ENCODE assay signal across 10 cellular contexts in the genomic region with DNA sequence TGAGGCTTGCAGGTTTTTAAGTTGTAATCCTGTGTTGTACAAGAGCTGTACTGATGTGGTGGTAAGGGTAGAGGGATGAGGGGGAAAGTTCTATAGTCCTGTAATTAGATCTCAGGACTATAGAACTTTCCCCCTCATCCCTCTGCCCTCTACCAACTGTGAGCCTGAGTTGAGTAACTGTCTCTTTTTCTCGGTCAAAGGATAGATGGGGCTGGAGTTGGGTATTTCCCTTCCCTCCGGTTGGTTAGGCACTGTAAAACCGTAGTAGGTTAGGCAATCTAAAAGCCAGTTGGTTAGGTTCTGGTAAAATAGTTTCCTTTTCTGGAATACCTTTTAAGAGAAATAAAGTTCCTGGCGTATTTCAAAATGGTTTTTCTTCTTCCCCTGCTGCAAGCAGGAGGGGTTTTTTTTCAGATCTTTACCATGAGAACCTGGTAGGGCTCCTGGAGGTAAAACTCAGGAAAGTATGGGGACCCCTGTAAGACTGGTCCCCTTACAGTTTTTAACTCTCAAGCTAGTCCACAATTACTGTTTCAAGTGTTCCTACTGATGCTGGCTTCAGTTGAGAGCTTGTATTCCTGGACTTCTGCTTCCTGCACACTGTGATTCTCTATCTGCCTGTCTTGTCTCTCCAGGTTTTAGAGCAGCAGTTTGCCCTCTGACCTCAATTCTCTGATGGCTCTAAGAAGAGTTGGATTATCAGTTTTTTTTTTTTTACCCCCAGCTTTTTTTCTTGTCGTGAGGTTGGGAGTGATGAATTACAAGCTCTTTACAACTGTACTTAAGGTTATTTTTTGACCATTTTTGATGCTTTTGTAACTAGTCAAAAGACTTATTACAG. TPM values are rescaled to one million over a fixed set of nuclear protein-coding genes. Genes with fewer than 3 reads are reported as not detected.
DNase-seq lines count a peak whose midpoint lies in the region; ATAC-seq, FAIRE-seq and TF ChIP-seq lines count a peak whose summit lies in the region.
"Had no signal": no experiment of that assay in that cellular context is flagged by ENCODE, and none has a peak within 500 bp of the region (broad histone marks: within the 10 kb centered on the region; RNA-seq: fewer than 3 reads in every experiment).

No MANE protein-coding gene starts in this region.

- H3K9ac ChIP-seq in endodermal cell (ENCODE audit: extremely low read depth, low read length, poor library complexity, severe bottlenecking) (no peak overlapping the region), colonic mucosa (ENCODE audit: low read depth in 2 of 2, low read length in 2 of 2) (no peak overlapping the region)

- DNase-seq in endodermal cell (no peak), D721Med (ENCODE audit: insufficient read length, low spot score) (no peak), AML-193 (lab: John Stamatoyannopoulos, UW) (no peak), AG08395 (ENCODE audit: low spot score) (no peak), colonic mucosa (no peak)
- DNase-seq: activated effector memory CD4-positive, alpha-beta T cell treated with Interleukin-2 at 50 U/mL for 16 hours had no signal

- ATAC-seq in GM18505 (IDR thresholded peaks at IDR 0.05; ENCODE audit: unreplicated experiment) = peak; percentile 64
- ATAC-seq in GM21447 (IDR thresholded peaks at IDR 0.05; ENCODE audit: unreplicated experiment) = peak; percentile 66
- ATAC-seq in HG03442 (IDR thresholded peaks at IDR 0.05; ENCODE audit: unreplicated experiment) = peak; percentile 85

- no peaks in the 10 kb centered on the region for H3K9me3 Mint-ChIP-seq in endodermal cell
- H3K9me3 Mint-ChIP-seq: nephron had no signal

- peaks cover 3% of the 10 kb centered on the region for H3K36me3 Mint-ChIP-seq in endodermal cell (ENCODE audit: low read depth)

- 92 to 95% methylated on average over 4 of the region's 5 CpGs for WGBS in endodermal cell (ENCODE audit: insufficient coverage in 1 of 2, insufficient read length in 1 of 2), 2 experiments

- no peaks in the 10 kb centered on the region for H3K27me3 ChIP-seq in endodermal cell (ENCODE audit: control insufficient read depth, insufficient read depth, low read length, poor library complexity, severe bottlenecking)
- H3K27me3 ChIP-seq in colonic mucosa = no peaks in the 10 kb centered on the region

- intact Hi-C loops in colonic mucosa (cut with DNase I) = no loop called here

- no peak for TF ChIP-seq POLR2A in GM18505 (IDR thresholded peaks at IDR 0.05; ENCODE audit: borderline replicate concordance, extremely low read depth, insufficient read depth, insufficient read length)

- no peak overlapping the region for H3K27ac Mint-ChIP-seq in endodermal cell
- H3K27ac Mint-ChIP-seq: nephron had no signal

- H3K27ac ChIP-seq in endodermal cell (ENCODE audit: low read depth, low read length) (peak overlapping the region; percentile 51), colonic mucosa (no peak overlapping the region)

- H3K9me3 ChIP-seq in endodermal cell (ENCODE audit: control insufficient read depth, low read length) (no peaks in the 10 kb centered on the region), colonic mucosa (no peaks in the 10 kb centered on the region)

- TF ChIP-seq CTCF in endodermal cell (conservative IDR thresholded peaks at IDR 0.05) (no peak), D721Med (IDR thresholded peaks at IDR 0.05; ENCODE audit: insufficient read depth, missing control alignments) (no peak), colonic mucosa (IDR thresholded peaks at IDR 0.05) (no peak)

- H3K36me3 ChIP-seq in endodermal cell (ENCODE audit: control insufficient read depth, insufficient read depth, low read length) (peaks cover 6% of the 10 kb centered on the region), colonic mucosa (no peaks in the 10 kb centered on the region)

- H3K4me3 ChIP-seq in endodermal cell (ENCODE audit: low read length) (no peak overlapping the region), colonic mucosa (no peak overlapping the region)

- FAIRE-seq in D721Med (lab: Jason Lieb, UNC) = no peak

- H3K4me1 Mint-ChIP-seq in endodermal cell = peaks cover 44% of the 10 kb centered on the region
- H3K4me1 Mint-ChIP-seq: nephron had no signal

- no peak overlapping the region for H3K4me3 Mint-ChIP-seq in endodermal cell
- H3K4me3 Mint-ChIP-seq: nephron had no signal

- H3K27me3 Mint-ChIP-seq in endodermal cell (ENCODE audit: insufficient read depth) = no peaks in the 10 kb centered on the region

- peaks cover 6% of the 10 kb centered on the region for H3K4me1 ChIP-seq in endodermal cell (ENCODE audit: control insufficient read depth, insufficient read depth, low read length)
- no peaks in the 10 kb centered on the region for H3K4me1 ChIP-seq in colonic mucosa

RNA-seq across cellular contexts. Expression of a gene that starts 58.7 kb away (rescaled TPM):
- total RNA-seq in endodermal cell (10 to 100 TPM; 63.9 to 76.9 TPM), colonic mucosa (10 to 100 TPM; 28.8 to 37.2 TPM)
- 58.0 TPM for polyA plus RNA-seq in endodermal cell (2013, experiment 1 of 2)
- 53.0 TPM for polyA plus RNA-seq in endodermal cell (2013, experiment 2 of 2)
